ENCODE assay signal across 9 cellular contexts in genomic region chr11:66467756-66468155, GRCh38. TPM values are rescaled to one million over a fixed set of nuclear protein-coding genes. Genes with fewer than 3 reads are reported as not detected.
DNase-seq lines count a peak whose midpoint lies in the region; ATAC-seq and TF ChIP-seq lines count a peak whose summit lies in the region.
"Had no signal": no experiment of that assay in that cellular context is flagged by ENCODE, and none has a peak within 500 bp of the region (broad histone marks: within the 10 kb centered on the region; RNA-seq: fewer than 3 reads in every experiment).

No MANE protein-coding gene starts in this region.

- peaks cover 19% of the 10 kb centered on the region for H3K4me1 Mint-ChIP-seq in T-helper 1 cell treated with Interleukin-12 subunit alpha and Interleukin-12 subunit beta and Interleukin-4 antibody, amounts not matched to agents 30 μg/mL and 1 μg/mL, for 36 hours (ENCODE audit: low read depth)

- CTCF ChIA-PET in BJ (lab: Yijun Ruan, JAX), result interaction anchor here (1.3 to 2.8 kb wide), 4 partner anchors 11 to 60 kb away, joined by 3 to 18 read pairs (median 4); partner anchors contain the start of genes DPP3 and MRPL11

- peak overlapping the region; percentile 69 for H3K27ac Mint-ChIP-seq in T-helper 1 cell treated with Interleukin-12 subunit alpha and Interleukin-12 subunit beta and Interleukin-4 antibody, amounts not matched to agents 30 μg/mL and 1 μg/mL, for 36 hours

- H3K36me3 Mint-ChIP-seq in T-helper 1 cell treated with Interleukin-12 subunit alpha and Interleukin-12 subunit beta and Interleukin-4 antibody, amounts not matched to agents 30 μg/mL and 1 μg/mL, for 36 hours (ENCODE audit: low read depth), result no peaks in the 10 kb centered on the region

- peak overlapping the region; percentile 89 for H3K4me3 Mint-ChIP-seq in T-helper 1 cell treated with Interleukin-12 subunit alpha and Interleukin-12 subunit beta and Interleukin-4 antibody, amounts not matched to agents 30 μg/mL and 1 μg/mL, for 36 hours

- POLR2A ChIA-PET in BJ (lab: Charles Lee), result no interaction called here

- no peaks in the 10 kb centered on the region for H3K9me3 Mint-ChIP-seq in T-helper 1 cell treated with Interleukin-12 subunit alpha and Interleukin-12 subunit beta and Interleukin-4 antibody, amounts not matched to agents 30 μg/mL and 1 μg/mL, for 36 hours

- intact Hi-C loops in psoas muscle (cut with DNase I), result no loop called here

- peaks cover 3% of the 10 kb centered on the region for H3K4me1 ChIP-seq in psoas muscle

- no peak overlapping the region for H3K27ac ChIP-seq in psoas muscle

- no peaks in the 10 kb centered on the region for H3K9me3 ChIP-seq in psoas muscle

- no peak for ATAC-seq in psoas muscle
- no peak for ATAC-seq in GM19351 (IDR thresholded peaks at IDR 0.05; ENCODE audit: unreplicated experiment)

- H3K4me3 ChIP-seq in BJ (ENCODE audit: low read depth, low read length) (peak overlapping the region; percentile 72), HFF-Myc (replicated peaks; ENCODE audit: low read depth, low read length) (peak overlapping the region; percentile 59), psoas muscle (peak overlapping the region; percentile 77)

- H3K36me3 ChIP-seq in BJ (ENCODE audit: control insufficient read depth, insufficient read depth, low read length) (peaks cover 11% of the 10 kb centered on the region), psoas muscle (ENCODE audit: insufficient read depth in 1 of 2, low read depth in 1 of 2) (peaks cover 0 to 37% of the 10 kb centered on the region in 2 donors)

- DNase-seq in BJ (ENCODE audit: low read depth) (no peak), HFF-Myc (ENCODE audit: extremely low read depth, low read depth) (no peak), fibroblast of gingiva (ENCODE audit: low read depth) (peak; percentile 50), psoas muscle (peak in 1 of 2 donors; percentile 60), HPDE6-E6E7 (ENCODE audit: extremely low spot score) (no peak)
- no peak for DNase-seq in effector CD4-positive, alpha-beta T cell

- 55 to 64% (median 59%) methylated on average over 6 of the region's 6 CpGs for WGBS in psoas muscle, 3 donors

- TF ChIP-seq CTCF in BJ (IDR thresholded peaks at IDR 0.05; ENCODE audit: insufficient read depth, low read depth, low read length) (no peak), HFF-Myc (IDR thresholded peaks at IDR 0.05; ENCODE audit: low read depth, low read length, missing control alignments) (no peak), psoas muscle (IDR thresholded peaks at IDR 0.05) (no peak)

- no peaks in the 10 kb centered on the region; the same call in 1 of the 2 replicates for H3K27me3 ChIP-seq in BJ (ENCODE audit: control insufficient read depth, insufficient read depth, low read length)
- H3K27me3 ChIP-seq in psoas muscle (ENCODE audit: insufficient read depth in 3 of 3, low read length in 2 of 3), result peaks cover 0 to 3% (median 0%) of the 10 kb centered on the region in 3 donors

- no peaks in the 10 kb centered on the region for H3K27me3 Mint-ChIP-seq in T-helper 1 cell treated with Interleukin-12 subunit alpha and Interleukin-12 subunit beta and Interleukin-4 antibody, amounts not matched to agents 30 μg/mL and 1 μg/mL, for 36 hours (ENCODE audit: low read depth)

RNA-seq across cellular contexts. Expression of gene PELI3, which starts 1.1 kb away (rescaled TPM):
- polyA plus RNA-seq in BJ (2011; rRNA removed), result 4.9 and 8.0 TPM in 2 replicates
- polyA minus RNA-seq in BJ (2011; rRNA and poly(A)+ RNA removed), result 15.5 TPM in 2 replicates
- total RNA-seq in psoas muscle, result 10 to 100 TPM in 2 of 4 donors, 1 to 10 TPM in 2; 5.3 to 22.5 (median 11.4) TPM
- 10 to 100 TPM in 2 of 3 donors, 1 to 10 TPM in 1; 3.1 to 46.8 (median 14.4) TPM for polyA plus RNA-seq in psoas muscle

RNA-seq across cellular contexts. Expression of gene DPP3, which starts 12.5 kb away (rescaled TPM):
- 49.5 and 85.2 TPM in 2 replicates for polyA plus RNA-seq in BJ (2011; rRNA removed)
- polyA minus RNA-seq in BJ (2011; rRNA and poly(A)+ RNA removed), result 41.9 and 55.1 TPM in 2 replicates
- total RNA-seq in psoas muscle, result 10 to 100 TPM; 24.0 to 44.4 (median 29.8) TPM
- polyA plus RNA-seq in psoas muscle, result 10 to 100 TPM; 30.7 to 58.7 (median 57.9) TPM

RNA-seq across cellular contexts. Expression of gene MRPL11, which starts 29.1 kb away (rescaled TPM):
- polyA plus RNA-seq in BJ (2011; rRNA removed) (52.7 and 54.5 TPM in 2 replicates), psoas muscle (10 to 100 TPM; 60.4 to 60.9 (median 60.7) TPM)
- 11.8 and 17.9 TPM in 2 replicates for polyA minus RNA-seq in BJ (2011; rRNA and poly(A)+ RNA removed)
- total RNA-seq in psoas muscle, result 10 to 100 TPM; 37.0 to 57.4 (median 48.7) TPM

RNA-seq across cellular contexts. Expression of gene BBS1, which starts 42.7 kb away (rescaled TPM):
- polyA plus RNA-seq in BJ (2011; rRNA removed) (24.0 and 31.1 TPM in 2 replicates), psoas muscle (10 to 100 TPM in 1 of 3 donors, 1 to 10 TPM in 2; 4.4 to 13.8 (median 5.0) TPM)
- polyA minus RNA-seq in BJ (2011; rRNA and poly(A)+ RNA removed), result 23.6 and 31.0 TPM in 2 replicates
- total RNA-seq in psoas muscle, result 10 to 100 TPM in 3 of 4 donors, 1 to 10 TPM in 1; 8.4 to 15.3 (median 12.1) TPM

RNA-seq across cellular contexts. Expression of gene NPAS4, which starts 46.9 kb away (rescaled TPM):
- polyA plus RNA-seq in BJ (2011; rRNA removed), result 0.43 and 0.72 TPM in 2 replicates
- 0.19 and 1.2 TPM in 2 replicates for polyA minus RNA-seq in BJ (2011; rRNA and poly(A)+ RNA removed)
- not detected for total RNA-seq in psoas muscle
- polyA plus RNA-seq in psoas muscle, result under 1 TPM in 1 of 3 donors, not detected in 2; 0.05 TPM
- total RNA-seq: liver had no signal
